In the genomic region with DNA sequence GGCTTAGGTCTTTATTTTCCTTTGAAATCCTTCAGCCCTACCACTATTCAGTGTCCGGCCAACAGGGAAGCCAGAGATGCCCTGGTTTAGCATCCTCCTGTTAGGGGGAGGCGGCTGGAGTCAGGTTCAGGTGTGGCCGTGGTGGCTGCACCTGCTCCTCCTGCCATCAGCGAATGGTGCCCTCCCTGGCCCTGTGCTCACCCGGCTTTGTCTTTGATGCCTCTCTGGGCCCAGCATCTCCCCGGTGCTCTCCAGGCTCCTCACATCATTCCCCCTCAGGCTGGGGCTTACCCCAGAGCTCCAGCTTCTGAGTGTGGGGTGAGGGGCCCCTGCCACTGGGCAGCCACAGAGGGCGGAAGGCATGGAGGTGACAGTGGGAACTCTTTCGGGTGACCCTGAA, we compare ENCODE assay signal across 17 cellular contexts.
A peak's percentile ranks its signal among the peaks of the same experiment; 100 is the strongest.
DNase-seq lines count a peak whose midpoint lies in the region; ATAC-seq, FAIRE-seq and TF ChIP-seq lines count a peak whose summit lies in the region.
"Had no signal": no experiment of that assay in that cellular context is flagged by ENCODE, and none has a peak within 500 bp of the region (broad histone marks: within the 10 kb centered on the region; RNA-seq: fewer than 3 reads in every experiment).

No MANE protein-coding gene starts in this region.

- DNase-seq in DMS153 (lab: John Stamatoyannopoulos, UW) (peak; percentile 52), DMS153 treated with DMSO at 0.1 percent for 48 hours (lab: John Stamatoyannopoulos, UW; ENCODE audit: unreplicated experiment) (no peak), COLO668 (lab: John Stamatoyannopoulos, UW; ENCODE audit: unreplicated experiment) (peak; percentile 55), left lobe of liver (ENCODE audit: low spot score) (peak; percentile 43), retina (peak; percentile 11), D721Med (ENCODE audit: insufficient read length, low spot score) (no peak), CD1c-positive myeloid dendritic cell (ENCODE audit: extremely low spot score) (no peak)
- DNase-seq: AML-193; Calu3; CD4-positive, alpha-beta memory T cell; DMS 273 treated with DMSO at 0.1 percent for 48 hours; DMS79; GDM1; GOT3; H9; KG1 had no signal

- peak; percentile 1 for ATAC-seq in left lobe of liver
- ATAC-seq: A549 had no signal

- no peak for TF ChIP-seq CTCF in D721Med (IDR thresholded peaks at IDR 0.05; ENCODE audit: insufficient read depth, missing control alignments)

- no peak for FAIRE-seq in D721Med (lab: Jason Lieb, UNC)
- FAIRE-seq: A549 had no signal

Comparison
In these comparisons a context has a peak if more than half of its experiments do, and no peak if none do; other contexts are left out.
1. DNase-seq: peak in DMS153 (single experiment), COLO668 (single experiment), left lobe of liver (single experiment) and retina (single experiment); none in DMS153 treated with DMSO at 0.1 percent for 48 hours (single experiment), D721Med (single experiment) and CD1c-positive myeloid dendritic cell (single experiment).